ENCODE assay signal across 9 cellular contexts in genomic region chr2:216315817-216316603, GRCh38. TPM values are rescaled to one million over a fixed set of nuclear protein-coding genes. Genes with fewer than 3 reads are reported as not detected.
DNase-seq lines count a peak whose midpoint lies in the region; ATAC-seq and TF ChIP-seq lines count a peak whose summit lies in the region.
"Had no signal": no experiment of that assay in that cellular context is flagged by ENCODE, and none has a peak within 500 bp of the region (broad histone marks: within the 10 kb centered on the region; RNA-seq: fewer than 3 reads in every experiment).

No MANE protein-coding gene starts in this region.

- no peak overlapping the region for H3K4me2 ChIP-seq in parathyroid adenoma (ENCODE audit: low read length)

- H3K9ac ChIP-seq in parathyroid adenoma = no peak overlapping the region
- H3K9ac ChIP-seq in colonic mucosa (ENCODE audit: low read depth in 2 of 2, low read length in 2 of 2) = no peak overlapping the region

- intact Hi-C loops in colonic mucosa (cut with DNase I) = no loop called here

- no peaks in the 10 kb centered on the region for H3K79me2 ChIP-seq in parathyroid adenoma

- H3K4me1 ChIP-seq in parathyroid adenoma (no peaks in the 10 kb centered on the region), colonic mucosa (no peaks in the 10 kb centered on the region)

- H3K4me3 ChIP-seq in HFF-Myc (replicated peaks; ENCODE audit: low read depth, low read length) = peak overlapping the region; percentile 12
- no peak overlapping the region for H3K4me3 ChIP-seq in parathyroid adenoma (ENCODE audit: low read depth, low read length)
- no peak overlapping the region for H3K4me3 ChIP-seq in colonic mucosa

- no peaks in the 10 kb centered on the region for H3K27me3 ChIP-seq in parathyroid adenoma (ENCODE audit: control insufficient read depth, insufficient read depth, low read length)
- no peaks in the 10 kb centered on the region for H3K27me3 ChIP-seq in colonic mucosa

- ATAC-seq in esophagus mucosa (peak; percentile 81), GM21786 (IDR thresholded peaks at IDR 0.05; ENCODE audit: unreplicated experiment) (no peak)

- TF ChIP-seq CTCF in HFF-Myc (IDR thresholded peaks at IDR 0.05; ENCODE audit: low read depth, low read length, missing control alignments) (no peak), parathyroid adenoma (IDR thresholded peaks at IDR 0.05) (no peak), colonic mucosa (IDR thresholded peaks at IDR 0.05) (no peak)

- H3K36me3 ChIP-seq in parathyroid adenoma (ENCODE audit: control insufficient read depth, insufficient read depth, low read length) (no peaks in the 10 kb centered on the region), colonic mucosa (no peaks in the 10 kb centered on the region)

- H2AFZ ChIP-seq in parathyroid adenoma = peak overlapping the region; percentile 40

- H3K9me3 ChIP-seq in parathyroid adenoma (ENCODE audit: control insufficient read depth, low read length) (no peaks in the 10 kb centered on the region), colonic mucosa (no peaks in the 10 kb centered on the region)

- DNase-seq in HFF-Myc (ENCODE audit: extremely low read depth, low read depth) (no peak), RPMI7951 (ENCODE audit: low read depth) (peak; percentile 89), NCI-H1694 (lab: John Stamatoyannopoulos, UW) (no peak), colonic mucosa (no peak)
- DNase-seq: activated CD4-positive, alpha-beta T cell treated with anti-CD3 and anti-CD28 coated beads, Interleukin-2, amount 10 ng/mL, durations not matched to agents 7 days and 5 days; NCI-H2107 had no signal

- H3K27ac ChIP-seq in parathyroid adenoma (no peak overlapping the region), colonic mucosa (no peak overlapping the region)

RNA-seq across cellular contexts. Expression of gene MARCHF4, which starts 56.3 kb away (rescaled TPM):
- total RNA-seq in RPMI7951 (2014; rRNA removed; shearing (Covaris generic)) = 0.29 and 0.48 TPM in 2 replicates
- not detected for total RNA-seq in esophagus mucosa
- total RNA-seq in colonic mucosa = under 1 TPM; 0.44 to 0.58 TPM
- total RNA-seq: activated CD4-positive, alpha-beta T cell treated with anti-CD3 and anti-CD28 coated beads, Interleukin-2, amount 10 ng/mL, durations not matched to agents 7 days and 5 days had no signal
